ENCODE assay signal across 2 cellular contexts in the genomic region with DNA sequence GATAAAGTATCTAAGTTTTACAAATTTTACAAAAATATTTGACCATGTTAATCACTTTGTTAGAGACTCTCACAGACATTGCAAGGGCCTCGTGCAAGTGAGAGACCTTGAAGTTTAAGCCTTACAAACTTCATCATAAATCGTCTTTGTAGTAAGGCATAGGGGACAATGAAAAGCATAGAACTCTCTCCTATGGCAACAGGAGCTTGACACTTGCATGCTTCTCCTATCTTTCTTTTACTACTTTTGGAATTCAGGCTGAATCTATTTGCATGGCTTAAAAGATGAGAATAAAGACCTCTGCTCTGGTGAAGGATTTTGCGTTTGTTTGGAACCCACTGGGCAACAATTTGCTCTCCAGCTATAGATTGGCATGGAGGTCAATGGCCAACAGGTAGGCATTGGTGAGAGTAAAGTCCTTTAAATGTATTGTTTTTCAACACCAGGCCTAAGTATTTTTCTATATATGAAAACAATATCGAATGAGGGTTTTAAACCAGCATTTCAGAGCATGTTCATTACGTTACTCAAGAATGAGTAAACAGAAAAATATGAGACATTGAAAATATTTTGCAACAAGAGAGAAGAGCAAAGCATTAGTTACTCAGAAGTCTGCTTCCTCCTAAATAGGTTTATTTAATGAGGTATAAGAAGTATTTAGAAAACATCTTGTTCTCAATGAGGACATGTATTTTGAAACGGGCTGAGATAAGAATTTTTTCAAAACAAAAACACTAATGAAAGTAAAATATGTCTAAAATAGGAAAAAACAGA.
TF ChIP-seq lines count a peak whose summit lies in the region.

No MANE protein-coding gene starts in this region.

TF ChIP-seq in SK-N-SH, 30 proteins besides CTCF, POLR2A, EP300 and RAD21:
- peak; percentile 27; the same call in 1 of the 2 replicates for TF ChIP-seq FOSL2 (IDR thresholded peaks at IDR 0.05; ENCODE audit: borderline replicate concordance, low read depth)
- TF ChIP-seq ELF1 (IDR thresholded peaks at IDR 0.05) = no peak
- TF ChIP-seq JUND (IDR thresholded peaks at IDR 0.05) = peak; percentile 24; the same call in 1 of the 2 replicates
- TF ChIP-seq, protein P1, sequence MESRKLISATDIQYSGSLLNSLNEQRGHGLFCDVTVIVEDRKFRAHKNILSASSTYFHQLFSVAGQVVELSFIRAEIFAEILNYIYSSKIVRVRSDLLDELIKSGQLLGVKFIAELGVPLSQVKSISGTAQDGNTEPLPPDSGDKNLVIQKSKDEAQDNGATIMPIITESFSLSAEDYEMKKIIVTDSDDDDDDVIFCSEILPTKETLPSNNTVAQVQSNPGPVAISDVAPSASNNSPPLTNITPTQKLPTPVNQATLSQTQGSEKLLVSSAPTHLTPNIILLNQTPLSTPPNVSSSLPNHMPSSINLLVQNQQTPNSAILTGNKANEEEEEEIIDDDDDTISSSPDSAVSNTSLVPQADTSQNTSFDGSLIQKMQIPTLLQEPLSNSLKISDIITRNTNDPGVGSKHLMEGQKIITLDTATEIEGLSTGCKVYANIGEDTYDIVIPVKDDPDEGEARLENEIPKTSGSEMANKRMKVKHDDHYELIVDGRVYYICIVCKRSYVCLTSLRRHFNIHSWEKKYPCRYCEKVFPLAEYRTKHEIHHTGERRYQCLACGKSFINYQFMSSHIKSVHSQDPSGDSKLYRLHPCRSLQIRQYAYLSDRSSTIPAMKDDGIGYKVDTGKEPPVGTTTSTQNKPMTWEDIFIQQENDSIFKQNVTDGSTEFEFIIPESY (IDR thresholded peaks at IDR 0.05; ENCODE audit: borderline replicate concordance, low read depth) = no peak
- no peak for TF ChIP-seq EZH2phosphoT487 (IDR thresholded peaks at IDR 0.05; ENCODE audit: borderline replicate concordance, low read depth)
- no peak for TF ChIP-seq PBX3 (IDR thresholded peaks at IDR 0.05)
- TF ChIP-seq IRF3 (IDR thresholded peaks at IDR 0.05; ENCODE audit: low read depth, low read length) = no peak
TF ChIP-seq in SK-N-SH: peak in this region for 2.

TF ChIP-seq in WTC11, 78 proteins besides CTCF, POLR2A, EP300 and RAD21:
- TF ChIP-seq ZNF416 (CRISPR knock-in tag; IDR thresholded peaks at IDR 0.05) (no peak), ZNF263 (CRISPR knock-in tag; IDR thresholded peaks at IDR 0.05; ENCODE audit: low read depth) (no peak), ZBTB21 (CRISPR knock-in tag; IDR thresholded peaks at IDR 0.05; ENCODE audit: borderline replicate concordance) (no peak), MYBL2 (CRISPR knock-in tag; IDR thresholded peaks at IDR 0.05) (no peak), FOXP1 (CRISPR knock-in tag; IDR thresholded peaks at IDR 0.05; ENCODE audit: borderline replicate concordance) (no peak), ZSCAN18 (CRISPR knock-in tag; IDR thresholded peaks at IDR 0.05) (no peak), ZNF317 (CRISPR knock-in tag; IDR thresholded peaks at IDR 0.05; ENCODE audit: borderline replicate concordance, low read depth) (no peak), GRHL2 (CRISPR knock-in tag; IDR thresholded peaks at IDR 0.05; ENCODE audit: insufficient replicate concordance, severe bottlenecking) (no peak), MLX (CRISPR knock-in tag; IDR thresholded peaks at IDR 0.05) (no peak)
